1 cellular context compared by ENCODE assay signal in genomic region chr3:15803913-15804312, GRCh38.
TF ChIP-seq lines count a peak whose summit lies in the region.

No MANE protein-coding gene starts in this region.

TF ChIP-seq in K562, 482 proteins besides CTCF, POLR2A, EP300 and RAD21 (continued from another document):
- TF ChIP-seq ATF7 (IDR thresholded peaks at IDR 0.05) (no peak), RB1 (IDR thresholded peaks at IDR 0.05; ENCODE audit: low read depth) (no peak), KDM2B (CRISPR knock-in tag; IDR thresholded peaks at IDR 0.05) (no peak)
